In the genomic region with DNA sequence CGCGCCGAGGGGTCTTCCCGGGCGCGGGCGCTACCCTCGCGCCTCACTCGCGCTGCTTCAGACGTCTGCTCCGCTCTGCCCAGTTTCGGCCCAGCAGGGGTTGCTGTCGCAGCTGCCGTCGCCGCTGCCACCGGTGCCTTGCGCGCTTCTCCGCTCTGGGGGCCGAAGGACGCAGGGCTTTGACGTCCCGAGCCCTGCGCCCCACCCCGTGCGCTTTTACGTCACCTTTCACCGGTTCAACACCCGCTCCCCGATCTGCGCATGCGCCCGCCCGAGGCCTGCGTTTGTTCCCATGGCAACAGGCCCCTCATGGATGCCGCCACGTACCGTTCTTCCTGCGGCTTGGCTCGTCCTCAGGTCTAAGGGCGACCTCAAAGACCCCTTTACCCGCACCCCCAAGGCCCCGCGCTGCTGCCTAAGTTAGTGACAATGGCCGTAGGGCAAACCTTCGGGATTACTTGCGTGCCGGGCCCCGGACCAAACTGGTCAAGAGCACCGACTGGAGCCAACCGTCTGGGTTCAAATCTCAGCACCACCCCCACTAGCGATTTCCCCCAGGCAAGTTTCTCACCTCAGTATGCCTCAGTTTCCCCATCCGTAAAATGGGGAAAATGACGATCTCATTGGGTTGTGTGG, we compare ENCODE assay signal across 1 cellular context.
TF ChIP-seq lines count a peak whose summit lies in the region.

No MANE protein-coding gene starts in this region.

TF ChIP-seq in GM12878, 131 proteins besides CTCF, POLR2A, EP300 and RAD21 (continues in another document):
- TF ChIP-seq RUNX3 (IDR thresholded peaks at IDR 0.05; ENCODE audit: low read length) = peak; percentile 22; the same call in 1 of the 2 replicates
- TF ChIP-seq, protein P1, sequence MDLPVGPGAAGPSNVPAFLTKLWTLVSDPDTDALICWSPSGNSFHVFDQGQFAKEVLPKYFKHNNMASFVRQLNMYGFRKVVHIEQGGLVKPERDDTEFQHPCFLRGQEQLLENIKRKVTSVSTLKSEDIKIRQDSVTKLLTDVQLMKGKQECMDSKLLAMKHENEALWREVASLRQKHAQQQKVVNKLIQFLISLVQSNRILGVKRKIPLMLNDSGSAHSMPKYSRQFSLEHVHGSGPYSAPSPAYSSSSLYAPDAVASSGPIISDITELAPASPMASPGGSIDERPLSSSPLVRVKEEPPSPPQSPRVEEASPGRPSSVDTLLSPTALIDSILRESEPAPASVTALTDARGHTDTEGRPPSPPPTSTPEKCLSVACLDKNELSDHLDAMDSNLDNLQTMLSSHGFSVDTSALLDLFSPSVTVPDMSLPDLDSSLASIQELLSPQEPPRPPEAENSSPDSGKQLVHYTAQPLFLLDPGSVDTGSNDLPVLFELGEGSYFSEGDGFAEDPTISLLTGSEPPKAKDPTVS (IDR thresholded peaks at IDR 0.05; ENCODE audit: low read depth, low read length) = no peak
- TF ChIP-seq EZH2 (IDR thresholded peaks at IDR 0.05; ENCODE audit: borderline replicate concordance, control insufficient read depth, low read depth, low read length) = no peak
- TF ChIP-seq TAF1 (IDR thresholded peaks at IDR 0.05; ENCODE audit: borderline replicate concordance, low read depth, low read length) = no peak
- TF ChIP-seq, protein P2, sequence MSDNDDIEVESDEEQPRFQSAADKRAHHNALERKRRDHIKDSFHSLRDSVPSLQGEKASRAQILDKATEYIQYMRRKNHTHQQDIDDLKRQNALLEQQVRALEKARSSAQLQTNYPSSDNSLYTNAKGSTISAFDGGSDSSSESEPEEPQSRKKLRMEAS (IDR thresholded peaks at IDR 0.05; ENCODE audit: low read depth, low read length) = no peak; the same call in 1 of the 2 replicates
- TF ChIP-seq, protein P3, sequence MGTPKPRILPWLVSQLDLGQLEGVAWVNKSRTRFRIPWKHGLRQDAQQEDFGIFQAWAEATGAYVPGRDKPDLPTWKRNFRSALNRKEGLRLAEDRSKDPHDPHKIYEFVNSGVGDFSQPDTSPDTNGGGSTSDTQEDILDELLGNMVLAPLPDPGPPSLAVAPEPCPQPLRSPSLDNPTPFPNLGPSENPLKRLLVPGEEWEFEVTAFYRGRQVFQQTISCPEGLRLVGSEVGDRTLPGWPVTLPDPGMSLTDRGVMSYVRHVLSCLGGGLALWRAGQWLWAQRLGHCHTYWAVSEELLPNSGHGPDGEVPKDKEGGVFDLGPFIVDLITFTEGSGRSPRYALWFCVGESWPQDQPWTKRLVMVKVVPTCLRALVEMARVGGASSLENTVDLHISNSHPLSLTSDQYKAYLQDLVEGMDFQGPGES (IDR thresholded peaks at IDR 0.05) = no peak
- TF ChIP-seq ETV6 (conservative IDR thresholded peaks at IDR 0.05 in 1 of 2, IDR thresholded peaks at IDR 0.05 in 1 of 2; ENCODE audit: borderline replicate concordance in 1 of 2, low read depth in 1 of 2) = no peak
- no peak for TF ChIP-seq RFX5 (IDR thresholded peaks at IDR 0.05; ENCODE audit: low read depth, low read length)
- no peak for TF ChIP-seq MEF2A (IDR thresholded peaks at IDR 0.05; ENCODE audit: insufficient read depth, low read depth, low read length)
- TF ChIP-seq POLR2AphosphoS2 (IDR thresholded peaks at IDR 0.05; ENCODE audit: low read depth, low read length) = no peak
- TF ChIP-seq, protein P4, sequence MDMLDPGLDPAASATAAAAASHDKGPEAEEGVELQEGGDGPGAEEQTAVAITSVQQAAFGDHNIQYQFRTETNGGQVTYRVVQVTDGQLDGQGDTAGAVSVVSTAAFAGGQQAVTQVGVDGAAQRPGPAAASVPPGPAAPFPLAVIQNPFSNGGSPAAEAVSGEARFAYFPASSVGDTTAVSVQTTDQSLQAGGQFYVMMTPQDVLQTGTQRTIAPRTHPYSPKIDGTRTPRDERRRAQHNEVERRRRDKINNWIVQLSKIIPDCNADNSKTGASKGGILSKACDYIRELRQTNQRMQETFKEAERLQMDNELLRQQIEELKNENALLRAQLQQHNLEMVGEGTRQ (IDR thresholded peaks at IDR 0.05; ENCODE audit: borderline replicate concordance, low read depth, low read length) = no peak; the same call in 1 of the 2 replicates
- TF ChIP-seq CHD4 (IDR thresholded peaks at IDR 0.05) = no peak
- peak; percentile 44 for TF ChIP-seq NR2C1 (IDR thresholded peaks at IDR 0.05)
- TF ChIP-seq IRF4 (IDR thresholded peaks at IDR 0.05; ENCODE audit: low read depth, low read length) = no peak
- TF ChIP-seq SIX5 (IDR thresholded peaks at IDR 0.05; ENCODE audit: low read depth, low read length, severe bottlenecking) = peak; percentile 11
- peak; percentile 78 for TF ChIP-seq IKZF1 (conservative IDR thresholded peaks at IDR 0.05)
- no peak for TF ChIP-seq ZNF274 (IDR thresholded peaks at IDR 0.05; ENCODE audit: insufficient read depth, insufficient read length)
- TF ChIP-seq CHD2 (IDR thresholded peaks at IDR 0.05; ENCODE audit: borderline replicate concordance, low read depth, low read length) = no peak
- TF ChIP-seq, protein P5, sequence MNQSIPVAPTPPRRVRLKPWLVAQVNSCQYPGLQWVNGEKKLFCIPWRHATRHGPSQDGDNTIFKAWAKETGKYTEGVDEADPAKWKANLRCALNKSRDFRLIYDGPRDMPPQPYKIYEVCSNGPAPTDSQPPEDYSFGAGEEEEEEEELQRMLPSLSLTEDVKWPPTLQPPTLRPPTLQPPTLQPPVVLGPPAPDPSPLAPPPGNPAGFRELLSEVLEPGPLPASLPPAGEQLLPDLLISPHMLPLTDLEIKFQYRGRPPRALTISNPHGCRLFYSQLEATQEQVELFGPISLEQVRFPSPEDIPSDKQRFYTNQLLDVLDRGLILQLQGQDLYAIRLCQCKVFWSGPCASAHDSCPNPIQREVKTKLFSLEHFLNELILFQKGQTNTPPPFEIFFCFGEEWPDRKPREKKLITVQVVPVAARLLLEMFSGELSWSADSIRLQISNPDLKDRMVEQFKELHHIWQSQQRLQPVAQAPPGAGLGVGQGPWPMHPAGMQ (IDR thresholded peaks at IDR 0.05; ENCODE audit: borderline replicate concordance) = no peak
- TF ChIP-seq, protein P6, sequence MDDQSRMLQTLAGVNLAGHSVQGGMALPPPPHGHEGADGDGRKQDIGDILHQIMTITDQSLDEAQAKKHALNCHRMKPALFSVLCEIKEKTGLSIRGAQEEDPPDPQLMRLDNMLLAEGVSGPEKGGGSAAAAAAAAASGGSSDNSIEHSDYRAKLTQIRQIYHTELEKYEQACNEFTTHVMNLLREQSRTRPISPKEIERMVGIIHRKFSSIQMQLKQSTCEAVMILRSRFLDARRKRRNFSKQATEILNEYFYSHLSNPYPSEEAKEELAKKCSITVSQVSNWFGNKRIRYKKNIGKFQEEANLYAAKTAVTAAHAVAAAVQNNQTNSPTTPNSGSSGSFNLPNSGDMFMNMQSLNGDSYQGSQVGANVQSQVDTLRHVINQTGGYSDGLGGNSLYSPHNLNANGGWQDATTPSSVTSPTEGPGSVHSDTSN (IDR thresholded peaks at IDR 0.05; ENCODE audit: insufficient replicate concordance, low read depth, low read length) = no peak
- TF ChIP-seq ZSCAN29 (IDR thresholded peaks at IDR 0.05) = no peak
- TF ChIP-seq SREBF2 (IDR thresholded peaks at IDR 0.05; ENCODE audit: low read length) = no peak
- TF ChIP-seq, protein P7, sequence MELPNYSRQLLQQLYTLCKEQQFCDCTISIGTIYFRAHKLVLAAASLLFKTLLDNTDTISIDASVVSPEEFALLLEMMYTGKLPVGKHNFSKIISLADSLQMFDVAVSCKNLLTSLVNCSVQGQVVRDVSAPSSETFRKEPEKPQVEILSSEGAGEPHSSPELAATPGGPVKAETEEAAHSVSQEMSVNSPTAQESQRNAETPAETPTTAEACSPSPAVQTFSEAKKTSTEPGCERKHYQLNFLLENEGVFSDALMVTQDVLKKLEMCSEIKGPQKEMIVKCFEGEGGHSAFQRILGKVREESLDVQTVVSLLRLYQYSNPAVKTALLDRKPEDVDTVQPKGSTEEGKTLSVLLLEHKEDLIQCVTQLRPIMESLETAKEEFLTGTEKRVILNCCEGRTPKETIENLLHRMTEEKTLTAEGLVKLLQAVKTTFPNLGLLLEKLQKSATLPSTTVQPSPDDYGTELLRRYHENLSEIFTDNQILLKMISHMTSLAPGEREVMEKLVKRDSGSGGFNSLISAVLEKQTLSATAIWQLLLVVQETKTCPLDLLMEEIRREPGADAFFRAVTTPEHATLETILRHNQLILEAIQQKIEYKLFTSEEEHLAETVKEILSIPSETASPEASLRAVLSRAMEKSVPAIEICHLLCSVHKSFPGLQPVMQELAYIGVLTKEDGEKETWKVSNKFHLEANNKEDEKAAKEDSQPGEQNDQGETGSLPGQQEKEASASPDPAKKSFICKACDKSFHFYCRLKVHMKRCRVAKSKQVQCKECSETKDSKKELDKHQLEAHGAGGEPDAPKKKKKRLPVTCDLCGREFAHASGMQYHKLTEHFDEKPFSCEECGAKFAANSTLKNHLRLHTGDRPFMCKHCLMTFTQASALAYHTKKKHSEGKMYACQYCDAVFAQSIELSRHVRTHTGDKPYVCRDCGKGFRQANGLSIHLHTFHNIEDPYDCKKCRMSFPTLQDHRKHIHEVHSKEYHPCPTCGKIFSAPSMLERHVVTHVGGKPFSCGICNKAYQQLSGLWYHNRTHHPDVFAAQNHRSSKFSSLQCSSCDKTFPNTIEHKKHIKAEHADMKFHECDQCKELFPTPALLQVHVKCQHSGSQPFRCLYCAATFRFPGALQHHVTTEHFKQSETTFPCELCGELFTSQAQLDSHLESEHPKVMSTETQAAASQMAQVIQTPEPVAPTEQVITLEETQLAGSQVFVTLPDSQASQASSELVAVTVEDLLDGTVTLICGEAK (IDR thresholded peaks at IDR 0.05; ENCODE audit: borderline replicate concordance) = peak; percentile 45; the same call in 1 of the 2 replicates
- TF ChIP-seq SMC3 (IDR thresholded peaks at IDR 0.05; ENCODE audit: borderline replicate concordance, low read length) = 0 out of 2 replicates have a peak, but pooled peaks have one; percentile 22
- TF ChIP-seq, protein P8, sequence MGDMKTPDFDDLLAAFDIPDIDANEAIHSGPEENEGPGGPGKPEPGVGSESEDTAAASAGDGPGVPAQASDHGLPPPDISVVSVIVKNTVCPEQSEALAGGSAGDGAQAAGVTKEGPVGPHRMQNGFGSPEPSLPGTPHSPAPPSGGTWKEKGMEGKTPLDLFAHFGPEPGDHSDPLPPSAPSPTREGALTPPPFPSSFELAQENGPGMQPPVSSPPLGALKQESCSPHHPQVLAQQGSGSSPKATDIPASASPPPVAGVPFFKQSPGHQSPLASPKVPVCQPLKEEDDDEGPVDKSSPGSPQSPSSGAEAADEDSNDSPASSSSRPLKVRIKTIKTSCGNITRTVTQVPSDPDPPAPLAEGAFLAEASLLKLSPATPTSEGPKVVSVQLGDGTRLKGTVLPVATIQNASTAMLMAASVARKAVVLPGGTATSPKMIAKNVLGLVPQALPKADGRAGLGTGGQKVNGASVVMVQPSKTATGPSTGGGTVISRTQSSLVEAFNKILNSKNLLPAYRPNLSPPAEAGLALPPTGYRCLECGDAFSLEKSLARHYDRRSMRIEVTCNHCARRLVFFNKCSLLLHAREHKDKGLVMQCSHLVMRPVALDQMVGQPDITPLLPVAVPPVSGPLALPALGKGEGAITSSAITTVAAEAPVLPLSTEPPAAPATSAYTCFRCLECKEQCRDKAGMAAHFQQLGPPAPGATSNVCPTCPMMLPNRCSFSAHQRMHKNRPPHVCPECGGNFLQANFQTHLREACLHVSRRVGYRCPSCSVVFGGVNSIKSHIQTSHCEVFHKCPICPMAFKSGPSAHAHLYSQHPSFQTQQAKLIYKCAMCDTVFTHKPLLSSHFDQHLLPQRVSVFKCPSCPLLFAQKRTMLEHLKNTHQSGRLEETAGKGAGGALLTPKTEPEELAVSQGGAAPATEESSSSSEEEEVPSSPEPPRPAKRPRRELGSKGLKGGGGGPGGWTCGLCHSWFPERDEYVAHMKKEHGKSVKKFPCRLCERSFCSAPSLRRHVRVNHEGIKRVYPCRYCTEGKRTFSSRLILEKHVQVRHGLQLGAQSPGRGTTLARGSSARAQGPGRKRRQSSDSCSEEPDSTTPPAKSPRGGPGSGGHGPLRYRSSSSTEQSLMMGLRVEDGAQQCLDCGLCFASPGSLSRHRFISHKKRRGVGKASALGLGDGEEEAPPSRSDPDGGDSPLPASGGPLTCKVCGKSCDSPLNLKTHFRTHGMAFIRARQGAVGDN (IDR thresholded peaks at IDR 0.05) = no peak
- no peak for TF ChIP-seq CHD1 (IDR thresholded peaks at IDR 0.05; ENCODE audit: low read depth, low read length)
- TF ChIP-seq, protein P9, sequence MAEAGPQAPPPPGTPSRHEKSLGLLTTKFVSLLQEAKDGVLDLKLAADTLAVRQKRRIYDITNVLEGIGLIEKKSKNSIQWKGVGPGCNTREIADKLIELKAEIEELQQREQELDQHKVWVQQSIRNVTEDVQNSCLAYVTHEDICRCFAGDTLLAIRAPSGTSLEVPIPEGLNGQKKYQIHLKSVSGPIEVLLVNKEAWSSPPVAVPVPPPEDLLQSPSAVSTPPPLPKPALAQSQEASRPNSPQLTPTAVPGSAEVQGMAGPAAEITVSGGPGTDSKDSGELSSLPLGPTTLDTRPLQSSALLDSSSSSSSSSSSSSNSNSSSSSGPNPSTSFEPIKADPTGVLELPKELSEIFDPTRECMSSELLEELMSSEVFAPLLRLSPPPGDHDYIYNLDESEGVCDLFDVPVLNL (IDR thresholded peaks at IDR 0.05; ENCODE audit: low read depth, low read length) = no peak
- TF ChIP-seq NRF1 (conservative IDR thresholded peaks at IDR 0.05; ENCODE audit: low read depth, low read length) = peak; percentile 86
- TF ChIP-seq EED (IDR thresholded peaks at IDR 0.05; ENCODE audit: low read depth) = no peak
- TF ChIP-seq GABPA (IDR thresholded peaks at IDR 0.05; ENCODE audit: low read depth) = no peak
- TF ChIP-seq TCF3 (IDR thresholded peaks at IDR 0.05; ENCODE audit: borderline replicate concordance, insufficient read depth, low read depth, low read length) = no peak
- no peak for TF ChIP-seq CEBPB (IDR thresholded peaks at IDR 0.05; ENCODE audit: borderline replicate concordance in 1 of 2, low read depth in 2 of 2, low read length in 2 of 2)
- TF ChIP-seq ASH2L (IDR thresholded peaks at IDR 0.05; ENCODE audit: borderline replicate concordance, low read depth) = peak; percentile 86; the same call in 1 of the 2 replicates
- TF ChIP-seq MTA3 (IDR thresholded peaks at IDR 0.05; ENCODE audit: borderline replicate concordance, low read length) = no peak
- TF ChIP-seq KDM1A (IDR thresholded peaks at IDR 0.05; ENCODE audit: borderline replicate concordance) = no peak
- no peak for TF ChIP-seq PAX8 (IDR thresholded peaks at IDR 0.05)
- no peak for TF ChIP-seq FOXK2 (IDR thresholded peaks at IDR 0.05)
- no peak for TF ChIP-seq SMAD1 (IDR thresholded peaks at IDR 0.05; ENCODE audit: low read depth, partially characterized antibody)
- TF ChIP-seq SMAD5 (IDR thresholded peaks at IDR 0.05; ENCODE audit: low read depth) = no peak
- no peak for TF ChIP-seq JUNB (IDR thresholded peaks at IDR 0.05)
- peak; percentile 99 for TF ChIP-seq BMI1 (IDR thresholded peaks at IDR 0.05; ENCODE audit: borderline replicate concordance)
- TF ChIP-seq SUPT20H (IDR thresholded peaks at IDR 0.05; ENCODE audit: borderline replicate concordance, control insufficient read depth, low read depth, low read length) = no peak
- TF ChIP-seq ZNF207 (IDR thresholded peaks at IDR 0.05; ENCODE audit: borderline replicate concordance) = peak; percentile 26; the same call in 1 of the 2 replicates
- TF ChIP-seq, protein P10, sequence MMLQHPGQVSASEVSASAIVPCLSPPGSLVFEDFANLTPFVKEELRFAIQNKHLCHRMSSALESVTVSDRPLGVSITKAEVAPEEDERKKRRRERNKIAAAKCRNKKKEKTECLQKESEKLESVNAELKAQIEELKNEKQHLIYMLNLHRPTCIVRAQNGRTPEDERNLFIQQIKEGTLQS (IDR thresholded peaks at IDR 0.05; ENCODE audit: borderline replicate concordance, extremely low read depth, low read depth, low read length) = no peak
